Comparison of ENCODE assay signal across 26 cellular contexts in genomic region chr3:161884830-161885229, GRCh38.
"Had no signal": no experiment of that assay in that cellular context is flagged by ENCODE, and none has a peak within 500 bp of the region (broad histone marks: within the 10 kb centered on the region; RNA-seq: fewer than 3 reads in every experiment).

No MANE protein-coding gene starts in this region.

- FAIRE-seq: colon, endometrium had no signal

- H3K9me3 ChIP-seq: gastrocnemius medialis had no signal

- DNase-seq: dermis blood vessel endothelial cell; dorsolateral prefrontal cortex; effector CD4-positive, alpha-beta T cell; effector memory CD4-positive, alpha-beta T cell; erythroblast; esophagus squamous epithelium; foreskin fibroblast; foreskin melanocyte; gastrocnemius medialis; glutamatergic neuron; head of caudate nucleus; heart right ventricle; hippocampal formation; islet precursor cell; left cardiac atrium; left lung; left ventricle myocardium superior; lower lobe of right lung; mesenchymal stem cell; midbrain; naive thymus-derived CD4-positive, alpha-beta T cell had no signal

- ATAC-seq: esophagus mucosa; gastrocnemius medialis; heart right ventricle; left cardiac atrium; left lung; left ventricle myocardium superior; lower lobe of right lung; naive thymus-derived CD4-positive, alpha-beta T cell had no signal

- H3K27me3 ChIP-seq: dorsolateral prefrontal cortex, esophagus squamous epithelium, gastrocnemius medialis, heart right ventricle, left lung had no signal

- H3K4me3 ChIP-seq: coronary artery, dorsolateral prefrontal cortex, esophagus squamous epithelium, gastrocnemius medialis, heart right ventricle, left lung, lower lobe of right lung had no signal

- H3K27ac ChIP-seq: coronary artery, dorsolateral prefrontal cortex, epithelial cell of prostate, esophagus squamous epithelium, gastrocnemius medialis, heart right ventricle, left lung, lower lobe of right lung had no signal

- H3K4me1 ChIP-seq: esophagus squamous epithelium, gastrocnemius medialis, heart right ventricle, left lung, lower lobe of right lung had no signal

- H3K36me3 ChIP-seq: esophagus squamous epithelium, gastrocnemius medialis, heart right ventricle, left lung, lower lobe of right lung had no signal
